Comparison of ENCODE assay signal across 1 cellular context in genomic region chr3:14358426-14359211, GRCh38.
TF ChIP-seq lines count a peak whose summit lies in the region.

No MANE protein-coding gene starts in this region.

TF ChIP-seq in SK-N-SH treated with all-trans-retinoic acid at 6 μM for 48 hours, 23 proteins besides CTCF, POLR2A, EP300 and RAD21 (continued from another document):
- TF ChIP-seq POU6F1 (CRISPR knock-in tag; IDR thresholded peaks at IDR 0.05; ENCODE audit: borderline replicate concordance, low read depth) = no peak
- no peak for TF ChIP-seq ZNF565 (CRISPR knock-in tag; conservative IDR thresholded peaks at IDR 0.05; ENCODE audit: low read depth)
- no peak for TF ChIP-seq TCF4 (CRISPR knock-in tag; IDR thresholded peaks at IDR 0.05; ENCODE audit: borderline replicate concordance)
- no peak for TF ChIP-seq TOX (CRISPR knock-in tag; IDR thresholded peaks at IDR 0.05; ENCODE audit: borderline replicate concordance)
- TF ChIP-seq PPARA (CRISPR knock-in tag; IDR thresholded peaks at IDR 0.05; ENCODE audit: borderline replicate concordance) = no peak
- TF ChIP-seq ESRRG (CRISPR knock-in tag; IDR thresholded peaks at IDR 0.05) = no peak
- TF ChIP-seq CSRNP3 (CRISPR knock-in tag; IDR thresholded peaks at IDR 0.05) = no peak
